In the genomic region with DNA sequence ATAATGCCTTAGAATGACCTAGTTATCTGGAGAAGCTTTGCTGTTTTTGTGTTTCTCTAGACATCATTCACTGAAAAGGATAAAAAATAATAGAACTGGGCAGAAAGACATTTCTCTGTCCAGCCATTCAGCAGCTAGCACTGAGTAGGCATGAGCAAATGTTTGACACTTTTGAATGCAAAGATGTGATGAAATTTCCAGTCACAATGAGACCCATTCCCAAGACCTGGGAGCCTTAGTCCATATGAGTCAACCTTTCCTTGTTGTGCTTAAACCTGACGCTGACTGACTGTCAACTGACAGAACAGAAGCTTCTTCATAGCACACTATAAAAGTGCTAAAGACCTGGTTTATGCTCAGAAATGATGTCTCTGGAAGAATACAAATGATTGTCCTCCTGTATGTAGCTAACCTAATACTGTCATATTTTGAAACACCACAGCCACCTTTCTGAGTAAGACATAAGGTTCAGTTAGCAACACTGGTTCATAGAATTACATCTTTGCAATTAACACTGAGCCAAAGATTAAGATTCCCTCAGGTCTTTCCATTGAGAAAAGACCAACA, we compare ENCODE assay signal across 14 cellular contexts.
"Had no signal": no experiment of that assay in that cellular context is flagged by ENCODE, and none has a peak within 500 bp of the region (broad histone marks: within the 10 kb centered on the region; RNA-seq: fewer than 3 reads in every experiment).

No MANE protein-coding gene starts in this region.

- H3K36me3 ChIP-seq: adrenal gland, esophagus muscularis mucosa, heart left ventricle, left ventricle myocardium inferior, WERI-Rb-1 had no signal

- H3K27ac ChIP-seq: adrenal gland, esophagus muscularis mucosa, heart left ventricle, left ventricle myocardium inferior, WERI-Rb-1 had no signal

- H3K9me3 ChIP-seq: adrenal gland, esophagus muscularis mucosa had no signal

- ATAC-seq: heart left ventricle had no signal

- DNase-seq: activated CD4-positive, alpha-beta T cell treated with anti-CD3 and anti-CD28 coated beads for 48 hours; activated CD8-positive, alpha-beta memory T cell treated with anti-CD3 and anti-CD28 coated beads for 24 hours; activated naive CD4-positive, alpha-beta T cell treated with anti-CD3 and anti-CD28 coated beads, Interleukin-2, amount 10 ng/mL, durations not matched to agents 7 days and 5 days; adrenal gland; endodermal cell; foreskin fibroblast; heart left ventricle; left ventricle myocardium inferior; mesendoderm; stimulated activated CD4-positive, alpha-beta T cell treated with anti-CD3 and anti-CD28 coated beads, Interleukin-2, amount 100 ng/mL, for 48 hours; stimulated activated naive CD4-positive, alpha-beta T cell treated with Interleukin-2 at 50 U/mL for 16 hours; T-helper 1 cell; WERI-Rb-1 had no signal

- H3K4me3 ChIP-seq: adrenal gland, esophagus muscularis mucosa, heart left ventricle, left ventricle myocardium inferior had no signal

- H3K27me3 ChIP-seq: adrenal gland, esophagus muscularis mucosa, heart left ventricle had no signal
